Comparison of ENCODE assay signal across 8 cellular contexts in the genomic region with DNA sequence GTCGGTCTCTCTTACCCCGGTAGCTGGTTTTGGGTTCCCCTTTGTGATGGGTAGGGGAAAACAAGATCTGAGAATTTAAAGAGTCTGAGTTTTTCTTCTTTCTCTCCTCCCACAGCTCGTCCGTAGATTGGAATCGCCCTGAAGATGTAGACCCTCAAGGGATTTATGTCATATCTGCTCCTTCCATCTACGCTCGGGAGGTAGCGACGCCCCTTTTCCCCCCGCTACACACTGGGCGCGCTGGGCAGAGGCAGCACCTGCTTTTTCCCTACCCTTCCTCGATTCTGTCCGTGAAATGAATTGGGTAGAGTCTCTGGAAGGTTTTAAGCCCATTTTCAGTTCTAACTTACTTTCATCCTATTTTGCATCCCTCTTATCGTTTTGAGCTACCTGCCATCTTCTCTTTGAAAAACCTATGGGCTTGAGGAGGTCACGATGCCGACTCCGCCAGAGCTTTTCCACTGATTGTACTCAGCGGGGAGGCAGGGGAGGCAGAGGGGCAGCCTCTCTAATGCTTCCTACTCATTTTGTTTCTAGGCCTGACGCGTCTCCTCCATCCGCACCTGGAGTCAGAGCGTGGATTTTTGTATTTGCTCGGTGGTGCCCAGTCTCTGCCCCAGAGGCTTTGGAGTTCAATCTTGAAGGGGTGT. TPM values are rescaled to one million over a fixed set of nuclear protein-coding genes. Genes with fewer than 3 reads are reported as not detected.
DNase-seq lines count a peak whose midpoint lies in the region; FAIRE-seq and TF ChIP-seq lines count a peak whose summit lies in the region.

No MANE protein-coding gene starts in this region.

- H3K36me3 ChIP-seq in brain microvascular endothelial cell (replicated peaks) = no peaks in the 10 kb centered on the region
- H3K36me3 ChIP-seq in mucosa of rectum (ENCODE audit: control insufficient read depth in 2 of 2, insufficient read depth in 2 of 2, low read length in 2 of 2) = no peaks in the 10 kb centered on the region

- no peak overlapping the region for H3K9ac ChIP-seq in mucosa of rectum (ENCODE audit: low read depth in 1 of 2, low read length in 2 of 2)

- H3K4me1 ChIP-seq in mucosa of rectum (ENCODE audit: control insufficient read depth in 2 of 2, insufficient read depth in 2 of 2, low read length in 2 of 2) = peaks cover 3 to 4% of the 10 kb centered on the region in 2 donors

- in situ Hi-C loops in brain microvascular endothelial cell (cut with HindIII; ENCODE audit: low pct_ligation_motif_present, low sequenced_read_pairs) = no loop called here

- peak overlapping the region; percentile 72 for H3K27ac ChIP-seq in C4-2B
- H3K27ac ChIP-seq in brain microvascular endothelial cell = no peak overlapping the region
- no peak overlapping the region for H3K27ac ChIP-seq in mucosa of rectum (ENCODE audit: low read depth in 2 of 2, low read length in 2 of 2)

- TF ChIP-seq CTCF in C4-2B (conservative IDR thresholded peaks at IDR 0.05) (no peak), LNCaP clone FGC (IDR thresholded peaks at IDR 0.05; ENCODE audit: control insufficient read depth, extremely low read depth, insufficient read depth) (no peak), brain microvascular endothelial cell (IDR thresholded peaks at IDR 0.05; ENCODE audit: low read depth, low read length, missing control alignments) (no peak)

- H3K9me3 ChIP-seq in mucosa of rectum (ENCODE audit: control insufficient read depth in 2 of 2, low read length in 2 of 2) = no peaks in the 10 kb centered on the region

- DNase-seq in LNCaP clone FGC (ENCODE audit: low read depth) (no peak), brain microvascular endothelial cell (no peak), frontal cortex (ENCODE audit: low spot score in 2 of 2) (no peak), Ammon's horn (ENCODE audit: low spot score) (no peak), HPDE6-E6E7 (ENCODE audit: extremely low spot score) (no peak), glomerular visceral epithelial cell (ENCODE audit: extremely low spot score) (no peak)

- H3K4me3 ChIP-seq in LNCaP clone FGC (ENCODE audit: low read depth, low read length) (peak overlapping the region; percentile 61), brain microvascular endothelial cell (ENCODE audit: low read depth, low read length) (peak overlapping the region; percentile 59), mucosa of rectum (ENCODE audit: low read length in 2 of 2) (peak overlapping the region; percentile 22 to 56)

- FAIRE-seq in frontal cortex (lab: Jason Lieb, UNC) = no peak

- H3K27me3 ChIP-seq in brain microvascular endothelial cell (replicated peaks) (no peaks in the 10 kb centered on the region), mucosa of rectum (ENCODE audit: control insufficient read depth in 2 of 2, insufficient read depth in 2 of 2, low read length in 2 of 2) (peaks cover 33 to 39% of the 10 kb centered on the region in 2 donors)

RNA-seq across cellular contexts. Expression of a gene that starts 7.1 kb away (rescaled TPM):
- 0.41 TPM for total RNA-seq in frontal cortex

RNA-seq across cellular contexts. Expression of a gene that starts 9.1 kb away (rescaled TPM):
- total RNA-seq in frontal cortex = 13.9 TPM

RNA-seq across cellular contexts. Expression of a gene that starts 24.8 kb away (rescaled TPM):
- 24.1 TPM for total RNA-seq in frontal cortex

RNA-seq across cellular contexts. Expression of a gene that starts 27.2 kb away (rescaled TPM):
- 43.2 TPM for total RNA-seq in frontal cortex

RNA-seq across cellular contexts. Expression of a gene that starts 32.1 kb away (rescaled TPM):
- 22.4 TPM for total RNA-seq in frontal cortex
